ENCODE assay signal across 8 cellular contexts in the genomic region with DNA sequence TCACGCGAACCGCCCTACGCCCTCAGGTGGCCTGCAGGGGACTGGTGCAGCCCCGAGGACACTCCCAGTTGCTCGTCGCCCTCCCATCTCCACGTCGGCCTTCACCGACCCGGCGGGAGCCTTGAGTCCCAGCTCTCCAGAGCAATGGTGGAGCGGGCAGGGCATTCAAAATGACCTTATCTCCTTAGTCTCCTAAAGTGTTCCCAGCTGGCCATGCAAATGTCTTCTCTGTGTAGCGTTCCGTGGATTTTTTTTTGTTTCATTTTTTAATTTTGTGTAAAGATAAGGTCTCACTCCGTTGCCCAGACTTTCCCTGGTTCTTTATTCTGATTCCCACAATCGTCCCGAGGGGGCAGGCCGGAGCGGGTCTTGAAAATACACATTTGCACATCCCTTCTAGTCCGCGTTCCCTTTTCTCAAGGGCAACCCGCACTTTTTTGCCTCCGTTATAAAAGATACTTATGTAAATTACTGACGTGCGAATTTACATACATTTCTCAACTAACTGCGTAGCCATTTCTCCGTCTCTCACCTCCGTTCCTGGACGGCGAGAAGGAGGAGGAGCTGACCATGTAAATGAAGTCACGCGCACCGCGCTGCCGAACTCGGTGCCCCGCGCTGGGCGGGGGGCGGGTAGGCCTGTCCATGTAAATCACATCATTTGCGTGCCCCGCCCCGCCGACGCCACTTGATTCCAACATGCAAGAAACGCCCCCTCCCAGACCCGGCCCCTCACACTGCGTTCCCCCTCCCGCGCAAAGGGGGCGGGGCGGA. TPM values are rescaled to one million over a fixed set of nuclear protein-coding genes. Genes with fewer than 3 reads are reported as not detected.
A peak's percentile ranks its signal among the peaks of the same experiment; 100 is the strongest.
DNase-seq lines count a peak whose midpoint lies in the region; ATAC-seq and TF ChIP-seq lines count a peak whose summit lies in the region.

No MANE protein-coding gene starts in this region.

- H3K27ac ChIP-seq in coronary artery = peak overlapping the region; percentile 91 to 96

- DNase-seq in C1 segment of cervical spinal cord (lab: John Stamatoyannopoulos, UW) (peak; percentile 92 to 100 (median 98)), GM19240 (ENCODE audit: insufficient read length, low spot score) (peak; percentile 85), NCI-H524 (lab: John Stamatoyannopoulos, UW) (peak; percentile 100), coronary artery (ENCODE audit: low spot score) (peak; percentile 100), left colon (peak; percentile 100)
- peak; percentile 100 for DNase-seq in activated CD4-positive, alpha-beta T cell treated with anti-CD3 and anti-CD28 coated beads for 4 hours
- DNase-seq in stimulated activated CD4-positive, alpha-beta T cell treated with anti-CD3 and anti-CD28 coated beads, Interleukin-1b, Interleukin-23, amount 100 ng/mL, for 4 hours (ENCODE audit: low read depth in 2 of 2) = peak; percentile 100

- ATAC-seq in HG03457 (IDR thresholded peaks at IDR 0.05; ENCODE audit: unreplicated experiment) (peak; percentile 54), left colon (peak; percentile 76)

- intact Hi-C loops in left colon (cut with DNase I, micrococcal nuclease) = no loop called here

- H3K4me3 ChIP-seq in coronary artery = peak overlapping the region; percentile 98

- no peak for TF ChIP-seq CTCF in coronary artery (IDR thresholded peaks at IDR 0.05)

RNA-seq across cellular contexts. Expression of gene EGLN2, which starts 0.6 kb away (rescaled TPM):
- total RNA-seq in left colon = 10 to 100 TPM; 95.3 to 96.9 TPM

RNA-seq across cellular contexts. Expression of gene RAB4B, which starts 20.4 kb away (rescaled TPM):
- total RNA-seq in left colon = 10 to 100 TPM; 65.9 to 67.9 TPM

RNA-seq across cellular contexts. Expression of gene MIA, which starts 23.1 kb away (rescaled TPM):
- total RNA-seq in left colon = 1 to 10 TPM in 1 of 2 donors, not detected in 1; 1.7 TPM

RNA-seq across cellular contexts. Expression of gene SNRPA, which starts 47.4 kb away (rescaled TPM):
- total RNA-seq in left colon = 10 to 100 TPM; 43.4 to 68.0 TPM

RNA-seq across cellular contexts. Expression of gene ACTMAP, which starts 48.1 kb away (rescaled TPM):
- total RNA-seq in left colon = 10 to 100 TPM; 12.1 to 12.4 TPM

Comparison
In these comparisons a context has a peak if more than half of its experiments do, and no peak if none do; other contexts are left out.
1. Peak in every context shown above with its lines: DNase-seq, ATAC-seq, H3K4me3 ChIP-seq and H3K27ac ChIP-seq.